1 cellular context compared by ENCODE assay signal in genomic region chr1:36160388-36160948, GRCh38.
A peak's percentile ranks its signal among the peaks of the same experiment; 100 is the strongest.
TF ChIP-seq lines count a peak whose summit lies in the region.

No MANE protein-coding gene starts in this region.

TF ChIP-seq in GM12878, 131 proteins besides CTCF, POLR2A, EP300 and RAD21:
- TF ChIP-seq MEF2B (IDR thresholded peaks at IDR 0.05; ENCODE audit: partially characterized antibody, poor library complexity, severe bottlenecking) (peak; percentile 44), SREBF1 (IDR thresholded peaks at IDR 0.05; ENCODE audit: low read length) (no peak), RELA (IDR thresholded peaks at IDR 0.05; ENCODE audit: borderline replicate concordance, partially characterized antibody) (peak; percentile 11), SIN3A (IDR thresholded peaks at IDR 0.05; ENCODE audit: low read depth, low read length) (peak; percentile 13; the same call in 1 of the 2 replicates), RFX5 (IDR thresholded peaks at IDR 0.05; ENCODE audit: low read depth, low read length) (no peak), TAF1 (IDR thresholded peaks at IDR 0.05; ENCODE audit: borderline replicate concordance, low read depth, low read length) (no peak), PKNOX1 (IDR thresholded peaks at IDR 0.05) (0 out of 2 replicates have a peak, but pooled peaks have one; percentile 6), DPF2 (IDR thresholded peaks at IDR 0.05) (0 out of 2 replicates have a peak, but pooled peaks have one; percentile 62), CHD4 (IDR thresholded peaks at IDR 0.05) (no peak), MAX (IDR thresholded peaks at IDR 0.05; ENCODE audit: low read depth, low read length) (0 out of 2 replicates have a peak, but pooled peaks have one; percentile 3), GATAD2B (conservative IDR thresholded peaks at IDR 0.05; ENCODE audit: low read depth) (0 out of 2 replicates have a peak, but pooled peaks have one; percentile 66), RB1 (IDR thresholded peaks at IDR 0.05; ENCODE audit: borderline replicate concordance) (no peak)
